In the genomic region with DNA sequence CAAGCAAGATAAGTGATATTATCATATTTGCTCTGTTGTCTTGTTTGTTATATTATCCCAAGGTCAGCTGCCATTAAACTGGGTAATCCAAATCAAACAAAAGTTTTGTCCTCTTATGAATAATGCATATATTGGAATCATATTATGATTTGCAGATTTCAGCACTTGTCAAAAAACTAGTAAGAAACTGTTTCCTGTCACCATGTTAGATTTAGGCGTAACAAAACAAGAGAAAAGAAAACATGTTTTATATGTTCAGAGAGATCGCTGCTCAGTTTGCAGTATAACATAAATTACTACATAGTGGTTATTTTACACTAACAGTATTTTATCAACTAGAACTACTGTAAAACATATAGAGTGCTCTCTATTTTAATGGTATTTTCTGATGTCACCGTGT, we compare ENCODE assay signal across 11 cellular contexts.
"Had no signal": no experiment of that assay in that cellular context is flagged by ENCODE, and none has a peak within 500 bp of the region (broad histone marks: within the 10 kb centered on the region; RNA-seq: fewer than 3 reads in every experiment).

No MANE protein-coding gene starts in this region.

- H3K4me2 ChIP-seq: GM23338 had no signal

- DNase-seq: GM23248, GOT3, H7, H9, HCEC 1CT, HFFc6 had no signal

- FAIRE-seq: H1, H54 had no signal

- H3K4me1 ChIP-seq: HAP-1 had no signal

- H3K36me3 ChIP-seq: HAP-1 had no signal

- H3K9me3 ChIP-seq: HAP-1 had no signal

- H3K27ac ChIP-seq: GM23248 had no signal

- ATAC-seq: GM23338, HCT116 had no signal

- H3K4me3 ChIP-seq: GM23248, GM23338, HAP-1 had no signal
